Comparison of ENCODE assay signal across 8 cellular contexts in the genomic region with DNA sequence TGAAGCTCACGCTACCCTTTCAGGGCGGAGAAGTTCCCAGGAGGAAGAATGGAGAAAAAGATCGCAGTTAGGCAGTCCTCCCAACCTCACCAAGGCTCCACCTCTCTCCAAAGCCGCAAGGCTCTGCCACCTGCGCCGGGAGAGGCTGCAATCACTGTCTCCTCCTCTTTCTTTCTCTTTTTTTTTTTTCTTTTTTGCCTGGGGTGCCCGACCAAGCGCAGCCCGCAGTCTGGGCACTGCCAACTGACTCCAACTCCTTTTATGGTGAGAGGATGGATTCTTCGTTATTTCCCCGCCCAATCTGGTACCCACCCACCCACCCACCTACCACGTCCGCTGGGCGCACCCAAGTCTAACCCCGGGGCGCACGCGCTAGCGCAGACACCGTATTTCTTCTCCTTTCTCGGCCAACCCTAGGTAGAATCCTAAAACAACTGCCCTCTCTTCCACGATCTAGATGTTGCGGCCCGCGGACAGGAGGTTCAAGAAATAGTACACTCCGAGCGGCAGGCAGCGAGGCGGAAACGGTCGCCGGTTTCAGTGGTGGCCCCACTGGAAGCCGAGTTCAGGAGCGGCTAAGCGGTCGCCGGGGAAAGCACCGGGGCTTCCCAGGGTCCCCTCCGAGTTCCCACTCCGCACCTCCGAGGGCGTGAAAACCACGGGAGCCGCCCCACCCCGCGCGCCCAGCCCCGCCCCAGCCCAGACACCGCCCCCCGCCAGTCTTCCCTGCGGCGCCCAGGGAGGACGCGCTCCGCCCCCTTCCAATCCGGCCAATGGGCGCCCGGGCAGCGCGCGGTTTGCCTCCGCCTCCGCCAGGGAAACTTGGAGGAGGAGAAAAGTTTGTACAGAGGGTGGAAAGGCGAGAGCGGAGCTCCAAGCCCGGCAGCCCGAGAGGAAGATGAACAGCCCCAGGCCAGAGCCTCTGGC. TPM values are rescaled to one million over a fixed set of nuclear protein-coding genes. Genes with fewer than 3 reads are reported as not detected.
DNase-seq lines count a peak whose midpoint lies in the region; ATAC-seq and TF ChIP-seq lines count a peak whose summit lies in the region.

A gene (plus strand): TSS at position 845 of the 927 bp plus-strand sequence. CDS start 1,079 bp downstream, outside the sequence.

- ATAC-seq in GM21786 (IDR thresholded peaks at IDR 0.05; ENCODE audit: unreplicated experiment) (peak; percentile 63), foreskin keratinocyte (peak; percentile 79)

- peak; percentile 25 for DNase-seq in DMS79 treated with DMSO at 0.1 percent for 48 hours (lab: John Stamatoyannopoulos, UW)
- peak; percentile 92 to 96 for DNase-seq in SJCRH30
- DNase-seq in activated gamma-delta T cell treated with Interleukin-2 at 50 U/mL for 16 hours: peak; percentile 84
- DNase-seq in foreskin keratinocyte: peak; percentile 90 to 95
- peak; percentile 86 for DNase-seq in stromal cell of bone marrow (ENCODE audit: low read depth)

- H3K4me1 ChIP-seq in KMS-11 (ENCODE audit: low read depth, poor library complexity, severe bottlenecking) (peaks cover 49% of the 10 kb centered on the region), SJCRH30 (peaks cover 12% of the 10 kb centered on the region), foreskin keratinocyte (peaks cover 20% of the 10 kb centered on the region), neuron (ENCODE audit: insufficient read depth, low read length) (no peaks in the 10 kb centered on the region)

- peak within 1 kb of the TSS; percentile 83 for H3K4me2 ChIP-seq in KMS-11

- TF ChIP-seq CTCF in KMS-11 (conservative IDR thresholded peaks at IDR 0.05; ENCODE audit: low read depth, low read length) (no peak), foreskin keratinocyte (conservative IDR thresholded peaks at IDR 0.05) (no peak)

- H3K9me3 ChIP-seq in SJCRH30 (replicated peaks) (no peaks in the 10 kb centered on the region; the same call in 1 of the 2 replicates), neuron (ENCODE audit: low read length) (peaks cover 13% of the 10 kb centered on the region)

- H3K27ac ChIP-seq in KMS-11: peak within 1 kb of the TSS; percentile 80
- H3K27ac ChIP-seq in SJCRH30: peak within 1 kb of the TSS; percentile 62
- H3K27ac ChIP-seq in foreskin keratinocyte: peak within 1 kb of the TSS; percentile 86

- H3K79me2 ChIP-seq in KMS-11 (ENCODE audit: insufficient read depth, low read depth): peaks cover 43% of the 10 kb centered on the region

- peak within 1 kb of the TSS; percentile 72 for H3K9ac ChIP-seq in KMS-11

- H3K4me3 ChIP-seq in KMS-11 (IDR thresholded peaks at IDR 0.05; ENCODE audit: insufficient read depth, low read depth, low read length) (no peak within 1 kb of the TSS), SJCRH30 (peak within 1 kb of the TSS; percentile 64), neuron (ENCODE audit: low read length) (peak within 1 kb of the TSS; percentile 64)

- peak within 1 kb of the TSS; percentile 83 for H2AFZ ChIP-seq in KMS-11 (ENCODE audit: low read depth)
- H2AFZ ChIP-seq in neuron (ENCODE audit: low read depth, low read length): no peak within 1 kb of the TSS

- H3K27me3 ChIP-seq in KMS-11 (ENCODE audit: insufficient read depth, low read depth) (no peaks in the 10 kb centered on the region), SJCRH30 (no peaks in the 10 kb centered on the region), foreskin keratinocyte (no peaks in the 10 kb centered on the region), neuron (ENCODE audit: insufficient read depth, low read length) (peaks cover 57% of the 10 kb centered on the region)

- H3K36me3 ChIP-seq in KMS-11 (ENCODE audit: insufficient read depth) (no peaks in the 10 kb centered on the region), SJCRH30 (no peaks in the 10 kb centered on the region; the same call in 1 of the 2 replicates), neuron (ENCODE audit: insufficient read depth, low read length) (no peaks in the 10 kb centered on the region)

- H4K20me1 ChIP-seq in KMS-11 (ENCODE audit: insufficient read depth): no peaks in the 10 kb centered on the region

RNA-seq across cellular contexts. Expression of the gene that starts here (rescaled TPM):
- total RNA-seq in SJCRH30 (2014; rRNA removed; shearing (Covaris generic)): 7.4 and 9.6 TPM in 2 replicates
- total RNA-seq in foreskin keratinocyte: 4.2 and 7.3 TPM in 2 replicates
- polyA plus RNA-seq in foreskin keratinocyte: 0.72 and 1.4 TPM in 2 replicates

Comparison
In these comparisons a context has a peak if more than half of its experiments do, and no peak if none do; other contexts are left out.
1. DNase-seq: peak in every context shown above with its lines; median percentile 94 in SJCRH30; 92 in foreskin keratinocyte; 86 in stromal cell of bone marrow; 84 in activated gamma-delta T cell treated with Interleukin-2 at 50 U/mL for 16 hours; 25 in DMS79 treated with DMSO at 0.1 percent for 48 hours.